ENCODE assay signal across 6 cellular contexts in genomic region chr5:181203842-181204560, GRCh38. TPM values are rescaled to one million over a fixed set of nuclear protein-coding genes. Genes with fewer than 3 reads are reported as not detected.
DNase-seq lines count a peak whose midpoint lies in the region; ATAC-seq and TF ChIP-seq lines count a peak whose summit lies in the region.

No MANE protein-coding gene starts in this region.

- H3K27ac Mint-ChIP-seq in CD4-positive, alpha-beta T cell: peak overlapping the region; percentile 60
- peak overlapping the region; percentile 22 for H3K27ac Mint-ChIP-seq in activated T-cell treated with anti-CD3 and anti-CD28 coated beads, Interleukin-2, amount 50 U/mL, for 24 hours

- peak overlapping the region; percentile 33 for H3K4me3 ChIP-seq in lung

- no peaks in the 10 kb centered on the region for H3K36me3 ChIP-seq in lung (ENCODE audit: control insufficient read depth in 2 of 2, insufficient read depth in 2 of 2, low read length in 2 of 2)

- POLR2A ChIA-PET in CD4-positive, alpha-beta T cell (lab: Charles Lee): interaction anchor here (1.2 to 8.3 kb wide), 7 partner anchors 13 to 57 kb away, joined by 3 to 292 read pairs (median 41); partner anchors contain the start of genes RACK1, TRIM41 and TRIM52

- H3K36me3 Mint-ChIP-seq in CD4-positive, alpha-beta T cell (ENCODE audit: low read depth): peaks cover 31% of the 10 kb centered on the region
- H3K36me3 Mint-ChIP-seq in activated T-cell treated with anti-CD3 and anti-CD28 coated beads, Interleukin-2, amount 50 U/mL, for 24 hours (ENCODE audit: low read depth): peaks cover 4% of the 10 kb centered on the region

- peaks cover 29% of the 10 kb centered on the region for H3K27me3 Mint-ChIP-seq in CD4-positive, alpha-beta T cell
- H3K27me3 Mint-ChIP-seq in activated T-cell treated with anti-CD3 and anti-CD28 coated beads, Interleukin-2, amount 50 U/mL, for 24 hours: peaks cover 32% of the 10 kb centered on the region

- no peaks in the 10 kb centered on the region for H3K27me3 ChIP-seq in CD4-positive, alpha-beta T cell (ENCODE audit: control insufficient read depth, insufficient read depth, low read length)
- H3K27me3 ChIP-seq in lung (ENCODE audit: control insufficient read depth, insufficient read depth): no peaks in the 10 kb centered on the region

- no peaks in the 10 kb centered on the region for H3K9me3 ChIP-seq in CD4-positive, alpha-beta T cell (ENCODE audit: control insufficient read depth, low read length)
- H3K9me3 ChIP-seq in lung (ENCODE audit: control insufficient read depth in 2 of 2, insufficient read depth in 1 of 2, low read length in 1 of 2): no peaks in the 10 kb centered on the region

- no peak for TF ChIP-seq CTCF in CD4-positive, alpha-beta T cell (IDR thresholded peaks at IDR 0.05)
- TF ChIP-seq CTCF in lung (IDR thresholded peaks at IDR 0.05; ENCODE audit: control extremely low read depth, extremely low read depth): no peak

- H3K27ac ChIP-seq in CD4-positive, alpha-beta T cell (ENCODE audit: low read depth, low read length): no peak overlapping the region
- no peak overlapping the region for H3K27ac ChIP-seq in lung (ENCODE audit: low read depth in 1 of 2, low read length in 1 of 2)

- 2% methylated on average over 46 to 47 of the region's 47 CpGs for whole genome bisulfite sequencing in lung, 2 donors

- CTCF ChIA-PET in CD4-positive, alpha-beta T cell (lab: Charles Lee): interaction anchor here (1.2 kb wide), 2 partner anchors 15 to 20 kb away, joined by 3 read pairs; no protein-coding TSS in a partner anchor

- TF ChIP-seq POLR2A in erythroblast (IDR thresholded peaks at IDR 0.05; ENCODE audit: low read length): no peak

- no peak for DNase-seq in CD4-positive, alpha-beta T cell
- DNase-seq in activated T-cell treated with anti-CD3 and anti-CD28 coated beads, Interleukin-2, amount 50 U/mL, for 24 hours: peak; percentile 60
- no peak for DNase-seq in lung (ENCODE audit: low spot score)
- no peak for DNase-seq in Kasumi-1 (lab: John Stamatoyannopoulos, UW)
- no peak for DNase-seq in erythroblast (lab: John Stamatoyannopoulos, UW)

- H3K4me1 Mint-ChIP-seq in CD4-positive, alpha-beta T cell (ENCODE audit: low read depth): peaks cover 34% of the 10 kb centered on the region
- H3K4me1 Mint-ChIP-seq in activated T-cell treated with anti-CD3 and anti-CD28 coated beads, Interleukin-2, amount 50 U/mL, for 24 hours (ENCODE audit: low read depth): peaks cover 34% of the 10 kb centered on the region

- H3K4me3 Mint-ChIP-seq in CD4-positive, alpha-beta T cell: peak overlapping the region; percentile 95
- peak overlapping the region; percentile 75 for H3K4me3 Mint-ChIP-seq in activated T-cell treated with anti-CD3 and anti-CD28 coated beads, Interleukin-2, amount 50 U/mL, for 24 hours

- H3K9me3 Mint-ChIP-seq in CD4-positive, alpha-beta T cell: peaks cover 3% of the 10 kb centered on the region
- no peaks in the 10 kb centered on the region for H3K9me3 Mint-ChIP-seq in activated T-cell treated with anti-CD3 and anti-CD28 coated beads, Interleukin-2, amount 50 U/mL, for 24 hours

- intact Hi-C loops in CD4-positive, alpha-beta T cell (cut with DNase I, micrococcal nuclease): no loop called here

- peaks cover 0 to 11% of the 10 kb centered on the region in 2 donors for H3K4me1 ChIP-seq in lung (ENCODE audit: control insufficient read depth in 2 of 2, insufficient read depth in 2 of 2, low read length in 2 of 2)

- ATAC-seq in CD4-positive, alpha-beta T cell (ENCODE audit: poor library complexity): peak; percentile 4
- ATAC-seq in lung (ENCODE audit: insufficient read depth, low FRiP score) (no peak), GM21526 (IDR thresholded peaks at IDR 0.05; ENCODE audit: low FRiP score, unreplicated experiment) (no peak)

RNA-seq across cellular contexts. Expression of gene TRIM7, which starts 1.0 kb away (rescaled TPM):
- total RNA-seq in CD4-positive, alpha-beta T cell: 1 to 10 TPM; 3.4 to 3.8 TPM
- 1 to 10 TPM in 1 of 2 donors, under 1 TPM in 1; 0.46 to 3.8 TPM for total RNA-seq in lung
- 1 to 10 TPM; 1.2 to 3.6 TPM for polyA plus RNA-seq in lung

RNA-seq across cellular contexts. Expression of gene TRIM41, which starts 19.1 kb away (rescaled TPM):
- 10 to 100 TPM; 21.4 to 24.0 TPM for total RNA-seq in CD4-positive, alpha-beta T cell
- total RNA-seq in lung: 10 to 100 TPM; 13.1 to 38.6 TPM
- 10 to 100 TPM; 20.3 to 24.1 TPM for polyA plus RNA-seq in lung

RNA-seq across cellular contexts. Expression of gene RACK1, which starts 39.7 kb away (rescaled TPM):
- total RNA-seq in CD4-positive, alpha-beta T cell: 1,000 to 10,000 TPM; 2,499 to 2,682 TPM
- total RNA-seq in lung: 1,000 to 10,000 TPM; 1,254 to 2,994 TPM
- polyA plus RNA-seq in lung: 1,000 to 10,000 TPM; 1,850 to 2,028 TPM

RNA-seq across cellular contexts. Expression of gene OR2V2, which starts 56.6 kb away (rescaled TPM):
- not detected for total RNA-seq in CD4-positive, alpha-beta T cell
- not detected for total RNA-seq in lung
- not detected for polyA plus RNA-seq in lung

RNA-seq across cellular contexts. Expression of gene TRIM52, which starts 56.9 kb away (rescaled TPM):
- 10 to 100 TPM; 35.9 to 37.6 TPM for total RNA-seq in CD4-positive, alpha-beta T cell
- total RNA-seq in lung: 10 to 100 TPM; 16.1 to 19.3 TPM
- 10 to 100 TPM in 1 of 2 donors, 1 to 10 TPM in 1; 6.5 to 11.6 TPM for polyA plus RNA-seq in lung
